Comparison of ENCODE assay signal across 13 cellular contexts in genomic region chr19:38278751-38279150, GRCh38. TPM values are rescaled to one million over a fixed set of nuclear protein-coding genes. Genes with fewer than 3 reads are reported as not detected.
DNase-seq lines count a peak whose midpoint lies in the region; ATAC-seq and TF ChIP-seq lines count a peak whose summit lies in the region.
"Had no signal": no experiment of that assay in that cellular context is flagged by ENCODE, and none has a peak within 500 bp of the region (broad histone marks: within the 10 kb centered on the region; RNA-seq: fewer than 3 reads in every experiment).

No MANE protein-coding gene starts in this region.

- intact Hi-C loops in gastrocnemius medialis (cut with DNase I; ENCODE audit: low total_unique reads) = no loop called here

- H3K27ac ChIP-seq in 22Rv1 (peak overlapping the region; percentile 54; the same call in 1 of the 2 replicates), layer of hippocampus (ENCODE audit: low read depth, low read length) (peak overlapping the region; percentile 6), gastrocnemius medialis (peak overlapping the region; percentile 42 to 69 (median 62))

- H3K4me1 ChIP-seq in adipocyte (ENCODE audit: control insufficient read depth, insufficient read depth, low read length) (peaks cover 31% of the 10 kb centered on the region), gastrocnemius medialis (peaks cover 0 to 5% of the 10 kb centered on the region in 2 donors)

- TF ChIP-seq CTCF in 22Rv1 (IDR thresholded peaks at IDR 0.05) (no peak), gastrocnemius medialis (IDR thresholded peaks at IDR 0.05 in 4 of 5, conservative IDR thresholded peaks at IDR 0.05 in 1 of 5) (no peak)

- DNase-seq in adipocyte (ENCODE audit: low read depth) = no peak
- no peak for DNase-seq in gastrocnemius medialis
- no peak for DNase-seq in NCI-H446 treated with DMSO at 0.1 percent for 48 hours (lab: John Stamatoyannopoulos, UW)
- DNase-seq in NCI-H2029 (lab: John Stamatoyannopoulos, UW) = no peak
- DNase-seq in NCI-H82 (lab: John Stamatoyannopoulos, UW) = no peak
- DNase-seq: activated gamma-delta T cell treated with Interleukin-2 at 50 U/mL for 16 hours, Calu3, naive B cell, NCI-H1417 treated with DMSO at 0.1 percent for 48 hours, NCI-H446 had no signal

- H3K9me3 ChIP-seq in adipocyte (ENCODE audit: control insufficient read depth, low read length) (no peaks in the 10 kb centered on the region), gastrocnemius medialis (no peaks in the 10 kb centered on the region)

- no peak overlapping the region for H3K4me3 ChIP-seq in adipocyte (ENCODE audit: low read length)
- no peak overlapping the region for H3K4me3 ChIP-seq in gastrocnemius medialis

- ATAC-seq in gastrocnemius medialis (no peak), HG03108 (IDR thresholded peaks at IDR 0.05; ENCODE audit: unreplicated experiment) (no peak)

- H3K9ac ChIP-seq in adipocyte (ENCODE audit: low read length) = peak overlapping the region; percentile 76

- H3K27me3 ChIP-seq in adipocyte (replicated peaks; ENCODE audit: control insufficient read depth, insufficient read depth, low read length) (no peaks in the 10 kb centered on the region), layer of hippocampus (ENCODE audit: control insufficient read depth, insufficient read depth, low read length) (no peaks in the 10 kb centered on the region), gastrocnemius medialis (no peaks in the 10 kb centered on the region)

- H3K36me3 ChIP-seq in adipocyte (ENCODE audit: control insufficient read depth, insufficient read depth, low read length, severe bottlenecking) = no peaks in the 10 kb centered on the region
- H3K36me3 ChIP-seq in gastrocnemius medialis = no peaks in the 10 kb centered on the region

- no peak for TF ChIP-seq POLR2A in gastrocnemius medialis (IDR thresholded peaks at IDR 0.05)

- in situ Hi-C loops in gastrocnemius medialis (cut with MboI; ENCODE audit: low sequenced_read_pairs in 4 of 4) = no loop called here

RNA-seq across cellular contexts. Expression of gene SPINT2, which starts 14.4 kb away (rescaled TPM):
- total RNA-seq in gastrocnemius medialis = 1 to 10 TPM in 3 of 4 donors, under 1 TPM in 1; 0.26 to 4.0 (median 1.6) TPM

RNA-seq across cellular contexts. Expression of gene PPP1R14A, which starts 22.6 kb away (rescaled TPM):
- total RNA-seq in gastrocnemius medialis = 10 to 100 TPM in 1 of 4 donors, 1 to 10 TPM in 3; 1.3 to 48.8 (median 7.1) TPM

RNA-seq across cellular contexts. Expression of gene C19orf33, which starts 25.3 kb away (rescaled TPM):
- 1 to 10 TPM in 2 of 4 donors, not detected in 2; 5.8 to 7.0 TPM for total RNA-seq in gastrocnemius medialis

RNA-seq across cellular contexts. Expression of gene YIF1B, which starts 37.0 kb away (rescaled TPM):
- total RNA-seq in gastrocnemius medialis = 10 to 100 TPM; 28.3 to 39.5 (median 31.9) TPM

RNA-seq across cellular contexts. Expression of gene KCNK6, which starts 40.9 kb away (rescaled TPM):
- total RNA-seq in gastrocnemius medialis = under 1 TPM; 0.15 to 0.90 (median 0.41) TPM

Comparison
In these comparisons a context has a peak if more than half of its experiments do, and no peak if none do; other contexts are left out.
1. H3K27ac ChIP-seq: peak in every context shown above with its lines; median percentile 62 in gastrocnemius medialis; 54 in 22Rv1; 6 in layer of hippocampus.